ENCODE assay signal across 4 cellular contexts in the genomic region with DNA sequence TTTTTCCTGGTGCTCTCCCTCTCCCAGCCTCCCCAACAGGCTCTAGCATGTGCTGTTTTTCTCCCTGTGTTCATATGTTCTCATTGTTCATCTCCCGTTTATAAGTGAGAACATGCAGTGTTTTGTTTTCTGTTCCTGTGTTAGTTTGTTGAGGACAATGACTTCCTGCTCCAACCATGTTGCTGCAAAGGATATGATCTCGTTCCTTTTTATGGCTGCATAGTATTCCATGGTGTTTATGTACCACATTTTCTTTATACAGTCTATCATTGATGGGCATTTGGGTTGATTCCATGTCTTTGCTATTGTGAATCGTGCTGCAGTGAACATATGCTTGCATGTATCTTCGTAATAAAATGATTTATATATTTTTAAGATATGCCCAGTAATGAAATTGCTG.
DNase-seq lines count a peak whose midpoint lies in the region; ATAC-seq, FAIRE-seq and TF ChIP-seq lines count a peak whose summit lies in the region.
"Not testable (repeated sequence)": the region's sequence is repeated elsewhere in the genome, so short reads cannot be mapped to it uniquely, and the experiment has no call there.

No MANE protein-coding gene starts in this region.

- not testable (repeated sequence) for ATAC-seq in K562

- H3K36me3 Mint-ChIP-seq in Caco-2 (ENCODE audit: insufficient read depth, unreplicated experiment); endodermal cell (ENCODE audit: low read depth): not testable (repeated sequence)

- BruUV-seq in Caco-2 (replicated peaks; lab: Mats Ljungman, UMichigan); K562 (replicated peaks; lab: Mats Ljungman, UMichigan): not testable (repeated sequence)

- not testable (repeated sequence) for H3K27me3 Mint-ChIP-seq in Caco-2 (ENCODE audit: insufficient read depth, unreplicated experiment); endodermal cell (ENCODE audit: insufficient read depth)

- not testable (repeated sequence) for DNase-seq in Caco-2; K562 (ENCODE audit: extremely low read depth in 1 of 4, low spot score in 3 of 4); endodermal cell

- not testable (repeated sequence) for H3K4me3 ChIP-seq in Caco-2 (ENCODE audit: low read depth, low read length); HEK293 (ENCODE audit: low read depth, low read length); K562
- H3K4me3 ChIP-seq in endodermal cell (ENCODE audit: low read length), result peak overlapping the region; percentile 42

- not testable (repeated sequence) for H3K9me3 Mint-ChIP-seq in Caco-2 (ENCODE audit: unreplicated experiment)
- peaks cover 21% of the 10 kb centered on the region for H3K9me3 Mint-ChIP-seq in endodermal cell

- not testable (repeated sequence) for H3K9ac ChIP-seq in K562 (ENCODE audit: insufficient read depth in 1 of 2, low read depth in 2 of 2, low read length in 2 of 2); endodermal cell (ENCODE audit: extremely low read depth, low read length, poor library complexity, severe bottlenecking)

- intact Hi-C loops in Caco-2 (cut with micrococcal nuclease; ENCODE audit: unreplicated experiment); K562 (cut with micrococcal nuclease): not testable (repeated sequence)

- H3K4me2 ChIP-seq in K562 (ENCODE audit: insufficient read depth, low read length), result not testable (repeated sequence)

- not testable (repeated sequence) for H2AFZ ChIP-seq in K562 (ENCODE audit: low read depth, low read length)

- TF ChIP-seq POLR2A in K562 (conservative IDR thresholded peaks at IDR 0.05), result not testable (repeated sequence)

- not testable (repeated sequence) for H3K4me1 Mint-ChIP-seq in Caco-2 (ENCODE audit: low read depth, unreplicated experiment)
- H3K4me1 Mint-ChIP-seq in endodermal cell, result peaks cover 27% of the 10 kb centered on the region

- not testable (repeated sequence) for H4K20me1 ChIP-seq in K562 (replicated peaks; ENCODE audit: control insufficient read depth, insufficient read depth, low read length)

- not testable (repeated sequence) for H3K27ac ChIP-seq in HEK293 (ENCODE audit: extremely low read depth, low read depth, low read length); K562 (ENCODE audit: extremely low read depth, low read depth, low read length); endodermal cell (ENCODE audit: low read depth, low read length)

- POLR2A ChIA-PET in Caco-2 (lab: Charles Lee); HEK293 (lab: Yijun Ruan, JAX); K562 (lab: Yijun Ruan, JAX): not testable (repeated sequence)

- not testable (repeated sequence) for H3K4me1 ChIP-seq in Caco-2; HEK293 (ENCODE audit: control insufficient read depth, insufficient read depth, low read length); K562 (replicated peaks in 1 of 2; ENCODE audit: control insufficient read depth in 2 of 2, insufficient read depth in 2 of 2, low read length in 2 of 2); endodermal cell (ENCODE audit: control insufficient read depth, insufficient read depth, low read length)

- H3K27ac Mint-ChIP-seq in Caco-2 (ENCODE audit: unreplicated experiment), result peak overlapping the region; percentile 38
- H3K27ac Mint-ChIP-seq in endodermal cell, result not testable (repeated sequence)

- not testable (repeated sequence) for H3K36me3 ChIP-seq in Caco-2 (ENCODE audit: control insufficient read depth, insufficient read depth, low read length); HEK293 (ENCODE audit: control insufficient read depth in 2 of 2, insufficient read depth in 1 of 2, low read length in 2 of 2); K562 (ENCODE audit: control insufficient read depth, insufficient read depth, low read length); endodermal cell (ENCODE audit: control insufficient read depth, insufficient read depth, low read length)

- in situ Hi-C loops in K562 (cut with MboI), result not testable (repeated sequence)

- not testable (repeated sequence) for TF ChIP-seq CTCF in Caco-2 (IDR thresholded peaks at IDR 0.05; ENCODE audit: insufficient read depth in 1 of 2, low read depth in 1 of 2, low read length in 1 of 2, severe bottlenecking in 1 of 2, unreplicated experiment in 1 of 2); HEK293 (tag by site-specific recombination; IDR thresholded peaks at IDR 0.05); K562 (IDR thresholded peaks at IDR 0.05 in 2 of 3, conservative IDR thresholded peaks at IDR 0.05 in 1 of 3; ENCODE audit: insufficient read depth in 2 of 3, low read depth in 1 of 3, low read length in 3 of 3); endodermal cell (conservative IDR thresholded peaks at IDR 0.05)

- not testable (repeated sequence) for TF ChIP-seq EP300 in K562 (IDR thresholded peaks at IDR 0.05; ENCODE audit: low read length)

- H3K9me1 ChIP-seq in K562 (ENCODE audit: control insufficient read depth, insufficient read depth, low read length), result not testable (repeated sequence)

- H3K79me2 ChIP-seq in K562 (ENCODE audit: control insufficient read depth, insufficient read depth, low read length), result not testable (repeated sequence)

- not testable (repeated sequence) for TF ChIP-seq RAD21 in K562 (CRISPR knock-in tag; conservative IDR thresholded peaks at IDR 0.05 in 1 of 2, IDR thresholded peaks at IDR 0.05 in 1 of 2)

- not testable (repeated sequence) for H3K9me3 ChIP-seq in Caco-2; HEK293 (ENCODE audit: control insufficient read depth, insufficient read depth, low read depth, low read length); K562 (replicated peaks; ENCODE audit: control insufficient read depth, insufficient read depth, low read depth, low read length)
- peaks cover 28% of the 10 kb centered on the region for H3K9me3 ChIP-seq in endodermal cell (ENCODE audit: control insufficient read depth, low read length)

- not testable (repeated sequence) for H3K27me3 ChIP-seq in Caco-2 (replicated peaks; ENCODE audit: control insufficient read depth, insufficient read depth, low read length); K562 (ENCODE audit: control insufficient read depth in 2 of 2, insufficient read depth in 2 of 2, low read length in 2 of 2); endodermal cell (ENCODE audit: control insufficient read depth, insufficient read depth, low read length, poor library complexity, severe bottlenecking)

- CTCF ChIA-PET in Caco-2 (lab: Charles Lee); HEK293 (lab: Yijun Ruan, JAX); K562 (lab: Yijun Ruan, JAX; ENCODE audit: low intra/inter-chr PET ratio): not testable (repeated sequence)

- 17% methylated on average over 4 of the region's 4 CpGs for WGBS in K562 (ENCODE audit: insufficient coverage, low coverage, missing lambda C conversion rate)
- WGBS in endodermal cell (ENCODE audit: insufficient coverage in 1 of 2, insufficient read length in 1 of 2), 2 experiments, result 95 to 96% methylated on average over 3 to 4 of the region's 4 CpGs

- not testable (repeated sequence) for FAIRE-seq in K562 (lab: Jason Lieb, UNC)

- not testable (repeated sequence) for H3K4me3 Mint-ChIP-seq in Caco-2 (ENCODE audit: unreplicated experiment); endodermal cell

TF ChIP-seq in HEK293, 187 proteins besides CTCF, POLR2A, EP300 and RAD21:
- TF ChIP-seq ZNF146 (tag by site-specific recombination; IDR thresholded peaks at IDR 0.05), result peak; percentile 52

TF ChIP-seq in K562, 482 proteins besides CTCF, POLR2A, EP300 and RAD21:
- TF ChIP-seq SMARCA5 (IDR thresholded peaks at IDR 0.05) (0 out of 2 replicates have a peak, but pooled peaks have one; percentile 17), BCOR (IDR thresholded peaks at IDR 0.05) (peak; percentile 61; the same call in 1 of the 2 replicates), KDM1A (IDR thresholded peaks at IDR 0.05) (peak; percentile 22 to 37; a peak in 1 of 4 replicates), ZNF146 (CRISPR knock-in tag; IDR thresholded peaks at IDR 0.05; ENCODE audit: unreplicated experiment) (peak; percentile 92)
